19 cellular contexts compared by ENCODE assay signal in the genomic region with DNA sequence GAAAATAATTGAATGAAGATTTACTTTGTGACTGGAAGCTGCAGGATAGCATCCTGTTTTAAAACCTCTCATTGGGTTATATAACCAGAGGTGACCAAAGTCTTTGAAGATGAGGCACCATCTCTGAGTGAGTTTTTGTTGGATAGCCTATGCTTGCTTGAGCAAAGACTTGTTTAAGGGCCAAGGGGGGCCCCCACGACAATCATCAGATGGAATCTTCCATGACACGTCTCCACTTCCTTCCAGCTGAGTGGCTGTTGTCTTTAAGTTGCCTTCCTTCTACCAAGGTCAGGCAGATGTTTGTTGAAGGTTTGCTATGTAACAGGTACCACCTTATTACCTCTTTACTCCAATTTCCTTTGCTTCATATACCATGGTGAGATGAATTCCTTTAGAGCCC.
DNase-seq lines count a peak whose midpoint lies in the region; ATAC-seq and TF ChIP-seq lines count a peak whose summit lies in the region.
"Had no signal": no experiment of that assay in that cellular context is flagged by ENCODE, and none has a peak within 500 bp of the region (broad histone marks: within the 10 kb centered on the region; RNA-seq: fewer than 3 reads in every experiment).

No MANE protein-coding gene starts in this region.

- intact Hi-C loops in activated CD8-positive, alpha-beta T cell treated with anti-CD3 and anti-CD28 coated beads for 36 hours (cut with micrococcal nuclease), result no loop called here
- intact Hi-C loops in lower lobe of right lung (cut with DNase I), result no loop called here

- no peak for DNase-seq in activated naive CD4-positive, alpha-beta T cell treated with Interleukin-2 at 50 U/mL for 16 hours
- DNase-seq in HFFc6, result no peak
- peak; percentile 78 for DNase-seq in activated CD8-positive, alpha-beta T cell treated with anti-CD3 and anti-CD28 coated beads for 36 hours
- no peak for DNase-seq in stimulated activated effector memory CD8-positive, alpha-beta T cell treated with anti-CD3 and anti-CD28 coated beads, Interleukin-12 subunit alpha, Interleukin-12 subunit beta, amount 100 ng/mL, for 72 hours (ENCODE audit: low spot score in 2 of 2)
- no peak for DNase-seq in stimulated activated naive B cell treated with anti-CD40 and anti-IgM and Interleukin-4, amounts not matched to agents 10 μg/mL and 1 μg/mL and 100 μg/mL, for 72 hours
- no peak for DNase-seq in HuH-7 (ENCODE audit: low spot score)
- no peak for DNase-seq in lower lobe of right lung
- DNase-seq: heart left ventricle, left lung, NCI-H146, NCI-H2171 treated with DMSO at 0.1 percent for 48 hours, NCI-H526 treated with DMSO at 0.1 percent for 48 hours, small intestine had no signal

- H3K36me3 Mint-ChIP-seq in activated naive CD4-positive, alpha-beta T cell treated with anti-CD3 and anti-CD28 coated beads, Interleukin-2, amount 50 U/mL, for 24 hours, result peaks cover 14% of the 10 kb centered on the region
- peaks cover 9% of the 10 kb centered on the region for H3K36me3 Mint-ChIP-seq in HFFc6 (ENCODE audit: low read depth)
- H3K36me3 Mint-ChIP-seq in activated CD8-positive, alpha-beta T cell treated with anti-CD3 and anti-CD28 coated beads for 36 hours (ENCODE audit: low read depth), result peaks cover 32% of the 10 kb centered on the region
- no peaks in the 10 kb centered on the region for H3K36me3 Mint-ChIP-seq in stimulated activated effector memory CD8-positive, alpha-beta T cell treated with anti-CD3 and anti-CD28 coated beads, Interleukin-12 subunit alpha, Interleukin-12 subunit beta, amount 100 ng/mL, for 72 hours
- H3K36me3 Mint-ChIP-seq in stimulated activated naive B cell treated with anti-CD40 and anti-IgM and Interleukin-4, amounts not matched to agents 10 μg/mL and 1 μg/mL and 100 μg/mL, for 72 hours, result no peaks in the 10 kb centered on the region

- H3K4me3 ChIP-seq in lower lobe of right lung, result no peak overlapping the region
- H3K4me3 ChIP-seq: coronary artery, GM23338, heart left ventricle, left lung, prostate gland had no signal

- H3K27me3 Mint-ChIP-seq in activated naive CD4-positive, alpha-beta T cell treated with anti-CD3 and anti-CD28 coated beads, Interleukin-2, amount 50 U/mL, for 24 hours, result no peaks in the 10 kb centered on the region
- H3K27me3 Mint-ChIP-seq in HFFc6 (ENCODE audit: insufficient read depth), result no peaks in the 10 kb centered on the region; the same call in 1 of the 2 replicates
- no peaks in the 10 kb centered on the region for H3K27me3 Mint-ChIP-seq in activated CD8-positive, alpha-beta T cell treated with anti-CD3 and anti-CD28 coated beads for 36 hours
- H3K27me3 Mint-ChIP-seq in stimulated activated naive B cell treated with anti-CD40 and anti-IgM and Interleukin-4, amounts not matched to agents 10 μg/mL and 1 μg/mL and 100 μg/mL, for 72 hours, result peaks cover 4 to 22% of the 10 kb centered on the region in 2 donors

- no peak overlapping the region for H3K4me3 Mint-ChIP-seq in activated naive CD4-positive, alpha-beta T cell treated with anti-CD3 and anti-CD28 coated beads, Interleukin-2, amount 50 U/mL, for 24 hours
- no peak overlapping the region; the same call in 1 of the 2 replicates for H3K4me3 Mint-ChIP-seq in HFFc6
- H3K4me3 Mint-ChIP-seq in activated CD8-positive, alpha-beta T cell treated with anti-CD3 and anti-CD28 coated beads for 36 hours, result no peak overlapping the region
- H3K4me3 Mint-ChIP-seq in stimulated activated effector memory CD8-positive, alpha-beta T cell treated with anti-CD3 and anti-CD28 coated beads, Interleukin-12 subunit alpha, Interleukin-12 subunit beta, amount 100 ng/mL, for 72 hours, result no peak overlapping the region
- H3K4me3 Mint-ChIP-seq in stimulated activated naive B cell treated with anti-CD40 and anti-IgM and Interleukin-4, amounts not matched to agents 10 μg/mL and 1 μg/mL and 100 μg/mL, for 72 hours, result no peak overlapping the region
- H3K4me3 Mint-ChIP-seq: GM23338, neural crest cell had no signal

- H3K27ac Mint-ChIP-seq in activated naive CD4-positive, alpha-beta T cell treated with anti-CD3 and anti-CD28 coated beads, Interleukin-2, amount 50 U/mL, for 24 hours, result peak overlapping the region; percentile 89
- peak overlapping the region; percentile 73 for H3K27ac Mint-ChIP-seq in HFFc6
- H3K27ac Mint-ChIP-seq in activated CD8-positive, alpha-beta T cell treated with anti-CD3 and anti-CD28 coated beads for 36 hours, result peak overlapping the region; percentile 82
- H3K27ac Mint-ChIP-seq in stimulated activated effector memory CD8-positive, alpha-beta T cell treated with anti-CD3 and anti-CD28 coated beads, Interleukin-12 subunit alpha, Interleukin-12 subunit beta, amount 100 ng/mL, for 72 hours, result peak overlapping the region; percentile 50
- no peak overlapping the region for H3K27ac Mint-ChIP-seq in stimulated activated naive B cell treated with anti-CD40 and anti-IgM and Interleukin-4, amounts not matched to agents 10 μg/mL and 1 μg/mL and 100 μg/mL, for 72 hours
- H3K27ac Mint-ChIP-seq: GM23338 had no signal

- no peak overlapping the region for H3K27ac ChIP-seq in lower lobe of right lung
- H3K27ac ChIP-seq: coronary artery, heart left ventricle, left lung, prostate gland had no signal

- CTCF ChIA-PET in activated CD8-positive, alpha-beta T cell treated with anti-CD3 and anti-CD28 coated beads for 36 hours (lab: Charles Lee), result no interaction called here

- peak; percentile 80 for ATAC-seq in activated CD8-positive, alpha-beta T cell treated with anti-CD3 and anti-CD28 coated beads for 36 hours
- no peak for ATAC-seq in stimulated activated effector memory CD8-positive, alpha-beta T cell treated with anti-CD3 and anti-CD28 coated beads, Interleukin-12 subunit alpha, Interleukin-12 subunit beta, amount 100 ng/mL, for 72 hours
- no peak for ATAC-seq in stimulated activated naive B cell treated with anti-CD40 and anti-IgM and Interleukin-4, amounts not matched to agents 10 μg/mL and 1 μg/mL and 100 μg/mL, for 72 hours (replicated peaks)
- no peak for ATAC-seq in lower lobe of right lung
- ATAC-seq: GM23338, heart left ventricle, left lung, Right ventricle myocardium inferior had no signal

- H3K9me3 ChIP-seq in lower lobe of right lung, result no peaks in the 10 kb centered on the region
- H3K9me3 ChIP-seq: heart left ventricle, left lung, prostate gland had no signal

- H3K4me1 Mint-ChIP-seq in activated naive CD4-positive, alpha-beta T cell treated with anti-CD3 and anti-CD28 coated beads, Interleukin-2, amount 50 U/mL, for 24 hours, result peaks cover 89% of the 10 kb centered on the region
- H3K4me1 Mint-ChIP-seq in HFFc6 (ENCODE audit: low read depth), result peaks cover 62% of the 10 kb centered on the region
- peaks cover 71% of the 10 kb centered on the region for H3K4me1 Mint-ChIP-seq in activated CD8-positive, alpha-beta T cell treated with anti-CD3 and anti-CD28 coated beads for 36 hours (ENCODE audit: low read depth)
- H3K4me1 Mint-ChIP-seq in stimulated activated effector memory CD8-positive, alpha-beta T cell treated with anti-CD3 and anti-CD28 coated beads, Interleukin-12 subunit alpha, Interleukin-12 subunit beta, amount 100 ng/mL, for 72 hours, result peaks cover 37% of the 10 kb centered on the region
- peaks cover 6 to 13% of the 10 kb centered on the region in 2 donors for H3K4me1 Mint-ChIP-seq in stimulated activated naive B cell treated with anti-CD40 and anti-IgM and Interleukin-4, amounts not matched to agents 10 μg/mL and 1 μg/mL and 100 μg/mL, for 72 hours

- no peaks in the 10 kb centered on the region for H3K27me3 ChIP-seq in lower lobe of right lung (ENCODE audit: low read depth)
- H3K27me3 ChIP-seq: heart left ventricle, left lung had no signal

- H3K36me3 ChIP-seq in lower lobe of right lung, result no peaks in the 10 kb centered on the region
- H3K36me3 ChIP-seq: heart left ventricle, left lung, prostate gland had no signal

- TF ChIP-seq CTCF in HFFc6 (IDR thresholded peaks at IDR 0.05) (no peak), lower lobe of right lung (IDR thresholded peaks at IDR 0.05) (no peak)
- TF ChIP-seq CTCF in activated CD8-positive, alpha-beta T cell treated with anti-CD3 and anti-CD28 coated beads for 36 hours (IDR thresholded peaks at IDR 0.05), result no peak

- H3K4me1 ChIP-seq in lower lobe of right lung, result no peaks in the 10 kb centered on the region
- H3K4me1 ChIP-seq: prostate gland had no signal

- POLR2A ChIA-PET in activated CD8-positive, alpha-beta T cell treated with anti-CD3 and anti-CD28 coated beads for 36 hours (lab: Charles Lee), result interaction anchor here (0.8 to 1.8 kb wide), 2 partner anchors 16 to 20 kb away, joined by 4 read pairs; no protein-coding TSS in a partner anchor

- H3K9me3 Mint-ChIP-seq in activated naive CD4-positive, alpha-beta T cell treated with anti-CD3 and anti-CD28 coated beads, Interleukin-2, amount 50 U/mL, for 24 hours, result peaks cover 5% of the 10 kb centered on the region
- no peaks in the 10 kb centered on the region for H3K9me3 Mint-ChIP-seq in HFFc6
- no peaks in the 10 kb centered on the region for H3K9me3 Mint-ChIP-seq in activated CD8-positive, alpha-beta T cell treated with anti-CD3 and anti-CD28 coated beads for 36 hours
- no peaks in the 10 kb centered on the region for H3K9me3 Mint-ChIP-seq in stimulated activated effector memory CD8-positive, alpha-beta T cell treated with anti-CD3 and anti-CD28 coated beads, Interleukin-12 subunit alpha, Interleukin-12 subunit beta, amount 100 ng/mL, for 72 hours
- H3K9me3 Mint-ChIP-seq in stimulated activated naive B cell treated with anti-CD40 and anti-IgM and Interleukin-4, amounts not matched to agents 10 μg/mL and 1 μg/mL and 100 μg/mL, for 72 hours, result no peaks in the 10 kb centered on the region
- H3K9me3 Mint-ChIP-seq: GM23338, neural crest cell had no signal
